Comparison of ENCODE assay signal across 1 cellular context in the genomic region with DNA sequence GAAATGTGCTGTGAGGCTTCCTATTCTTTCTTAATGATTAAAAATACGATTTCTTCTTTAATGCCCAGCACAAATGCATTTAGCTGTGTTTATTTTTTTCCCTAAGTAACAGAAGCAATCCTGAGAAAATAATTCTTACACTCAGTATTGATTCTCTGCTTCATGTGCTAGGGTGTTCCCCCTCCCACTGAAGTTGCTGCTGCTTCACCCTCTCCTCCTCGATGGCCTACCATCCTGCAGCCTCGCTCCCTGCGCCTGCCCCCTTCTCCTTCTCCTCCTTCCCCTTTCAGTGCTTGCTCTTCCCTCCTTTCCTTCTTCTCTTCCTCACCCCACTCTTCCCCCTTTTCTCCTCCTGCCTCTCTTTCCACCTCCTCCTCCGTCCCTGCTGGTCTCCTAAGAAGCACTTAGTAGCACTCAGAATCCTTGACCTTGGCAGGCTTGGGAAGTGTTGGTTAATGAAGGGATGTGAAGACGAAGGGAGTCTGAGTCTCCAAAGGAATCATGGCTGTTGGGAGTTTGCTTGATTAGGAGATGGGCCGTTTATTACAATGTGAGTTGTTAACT.
TF ChIP-seq lines count a peak whose summit lies in the region.

No MANE protein-coding gene starts in this region.

TF ChIP-seq in HEK293, 187 proteins besides CTCF, POLR2A, EP300 and RAD21 (continued from another document):
- TF ChIP-seq, protein P1, sequence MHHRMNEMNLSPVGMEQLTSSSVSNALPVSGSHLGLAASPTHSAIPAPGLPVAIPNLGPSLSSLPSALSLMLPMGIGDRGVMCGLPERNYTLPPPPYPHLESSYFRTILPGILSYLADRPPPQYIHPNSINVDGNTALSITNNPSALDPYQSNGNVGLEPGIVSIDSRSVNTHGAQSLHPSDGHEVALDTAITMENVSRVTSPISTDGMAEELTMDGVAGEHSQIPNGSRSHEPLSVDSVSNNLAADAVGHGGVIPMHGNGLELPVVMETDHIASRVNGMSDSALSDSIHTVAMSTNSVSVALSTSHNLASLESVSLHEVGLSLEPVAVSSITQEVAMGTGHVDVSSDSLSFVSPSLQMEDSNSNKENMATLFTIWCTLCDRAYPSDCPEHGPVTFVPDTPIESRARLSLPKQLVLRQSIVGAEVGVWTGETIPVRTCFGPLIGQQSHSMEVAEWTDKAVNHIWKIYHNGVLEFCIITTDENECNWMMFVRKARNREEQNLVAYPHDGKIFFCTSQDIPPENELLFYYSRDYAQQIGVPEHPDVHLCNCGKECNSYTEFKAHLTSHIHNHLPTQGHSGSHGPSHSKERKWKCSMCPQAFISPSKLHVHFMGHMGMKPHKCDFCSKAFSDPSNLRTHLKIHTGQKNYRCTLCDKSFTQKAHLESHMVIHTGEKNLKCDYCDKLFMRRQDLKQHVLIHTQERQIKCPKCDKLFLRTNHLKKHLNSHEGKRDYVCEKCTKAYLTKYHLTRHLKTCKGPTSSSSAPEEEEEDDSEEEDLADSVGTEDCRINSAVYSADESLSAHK (tag by site-specific recombination; IDR thresholded peaks at IDR 0.05), result no peak
- TF ChIP-seq OSR2 (tag by site-specific recombination; IDR thresholded peaks at IDR 0.05), result peak; percentile 59
- peak; percentile 60; the same call in 1 of the 2 replicates for TF ChIP-seq PRDM1 (tag by site-specific recombination; IDR thresholded peaks at IDR 0.05)
- TF ChIP-seq REPIN1 (tag by site-specific recombination; IDR thresholded peaks at IDR 0.05; ENCODE audit: low read depth), result no peak
- no peak for TF ChIP-seq ZNF677 (tag by site-specific recombination; IDR thresholded peaks at IDR 0.05)
- TF ChIP-seq ZNF600 (tag by site-specific recombination; IDR thresholded peaks at IDR 0.05), result peak; percentile 9
- TF ChIP-seq ZNF341 (tag by site-specific recombination; IDR thresholded peaks at IDR 0.05; ENCODE audit: low read depth), result peak; percentile 67
- TF ChIP-seq ZNF366 (tag by site-specific recombination; conservative IDR thresholded peaks at IDR 0.05), result peak; percentile 91
- TF ChIP-seq WT1 (tag by site-specific recombination; IDR thresholded peaks at IDR 0.05), result peak; percentile 45
- TF ChIP-seq, protein P2, sequence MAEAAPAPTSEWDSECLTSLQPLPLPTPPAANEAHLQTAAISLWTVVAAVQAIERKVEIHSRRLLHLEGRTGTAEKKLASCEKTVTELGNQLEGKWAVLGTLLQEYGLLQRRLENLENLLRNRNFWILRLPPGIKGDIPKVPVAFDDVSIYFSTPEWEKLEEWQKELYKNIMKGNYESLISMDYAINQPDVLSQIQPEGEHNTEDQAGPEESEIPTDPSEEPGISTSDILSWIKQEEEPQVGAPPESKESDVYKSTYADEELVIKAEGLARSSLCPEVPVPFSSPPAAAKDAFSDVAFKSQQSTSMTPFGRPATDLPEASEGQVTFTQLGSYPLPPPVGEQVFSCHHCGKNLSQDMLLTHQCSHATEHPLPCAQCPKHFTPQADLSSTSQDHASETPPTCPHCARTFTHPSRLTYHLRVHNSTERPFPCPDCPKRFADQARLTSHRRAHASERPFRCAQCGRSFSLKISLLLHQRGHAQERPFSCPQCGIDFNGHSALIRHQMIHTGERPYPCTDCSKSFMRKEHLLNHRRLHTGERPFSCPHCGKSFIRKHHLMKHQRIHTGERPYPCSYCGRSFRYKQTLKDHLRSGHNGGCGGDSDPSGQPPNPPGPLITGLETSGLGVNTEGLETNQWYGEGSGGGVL (tag by site-specific recombination; IDR thresholded peaks at IDR 0.05), result peak; percentile 66
- no peak for TF ChIP-seq ZNF830 (tag by site-specific recombination; IDR thresholded peaks at IDR 0.05; ENCODE audit: low read depth)
- TF ChIP-seq, protein P3, sequence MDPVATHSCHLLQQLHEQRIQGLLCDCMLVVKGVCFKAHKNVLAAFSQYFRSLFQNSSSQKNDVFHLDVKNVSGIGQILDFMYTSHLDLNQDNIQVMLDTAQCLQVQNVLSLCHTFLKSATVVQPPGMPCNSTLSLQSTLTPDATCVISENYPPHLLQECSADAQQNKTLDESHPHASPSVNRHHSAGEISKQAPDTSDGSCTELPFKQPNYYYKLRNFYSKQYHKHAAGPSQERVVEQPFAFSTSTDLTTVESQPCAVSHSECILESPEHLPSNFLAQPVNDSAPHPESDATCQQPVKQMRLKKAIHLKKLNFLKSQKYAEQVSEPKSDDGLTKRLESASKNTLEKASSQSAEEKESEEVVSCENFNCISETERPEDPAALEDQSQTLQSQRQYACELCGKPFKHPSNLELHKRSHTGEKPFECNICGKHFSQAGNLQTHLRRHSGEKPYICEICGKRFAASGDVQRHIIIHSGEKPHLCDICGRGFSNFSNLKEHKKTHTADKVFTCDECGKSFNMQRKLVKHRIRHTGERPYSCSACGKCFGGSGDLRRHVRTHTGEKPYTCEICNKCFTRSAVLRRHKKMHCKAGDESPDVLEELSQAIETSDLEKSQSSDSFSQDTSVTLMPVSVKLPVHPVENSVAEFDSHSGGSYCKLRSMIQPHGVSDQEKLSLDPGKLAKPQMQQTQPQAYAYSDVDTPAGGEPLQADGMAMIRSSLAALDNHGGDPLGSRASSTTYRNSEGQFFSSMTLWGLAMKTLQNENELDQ (tag by site-specific recombination; IDR thresholded peaks at IDR 0.05; ENCODE audit: low read depth), result no peak
- no peak for TF ChIP-seq ZNF157 (tag by site-specific recombination; IDR thresholded peaks at IDR 0.05)
- TF ChIP-seq ZNF274 (IDR thresholded peaks at IDR 0.05; ENCODE audit: low read length), result no peak
- TF ChIP-seq ZNF274 (tag by site-specific recombination; IDR thresholded peaks at IDR 0.05; ENCODE audit: borderline replicate concordance), result no peak
- no peak for TF ChIP-seq ZNF48 (tag by site-specific recombination; IDR thresholded peaks at IDR 0.05)
- TF ChIP-seq MZF1 (tag by site-specific recombination; IDR thresholded peaks at IDR 0.05; ENCODE audit: borderline replicate concordance), result no peak
- TF ChIP-seq, protein P4, sequence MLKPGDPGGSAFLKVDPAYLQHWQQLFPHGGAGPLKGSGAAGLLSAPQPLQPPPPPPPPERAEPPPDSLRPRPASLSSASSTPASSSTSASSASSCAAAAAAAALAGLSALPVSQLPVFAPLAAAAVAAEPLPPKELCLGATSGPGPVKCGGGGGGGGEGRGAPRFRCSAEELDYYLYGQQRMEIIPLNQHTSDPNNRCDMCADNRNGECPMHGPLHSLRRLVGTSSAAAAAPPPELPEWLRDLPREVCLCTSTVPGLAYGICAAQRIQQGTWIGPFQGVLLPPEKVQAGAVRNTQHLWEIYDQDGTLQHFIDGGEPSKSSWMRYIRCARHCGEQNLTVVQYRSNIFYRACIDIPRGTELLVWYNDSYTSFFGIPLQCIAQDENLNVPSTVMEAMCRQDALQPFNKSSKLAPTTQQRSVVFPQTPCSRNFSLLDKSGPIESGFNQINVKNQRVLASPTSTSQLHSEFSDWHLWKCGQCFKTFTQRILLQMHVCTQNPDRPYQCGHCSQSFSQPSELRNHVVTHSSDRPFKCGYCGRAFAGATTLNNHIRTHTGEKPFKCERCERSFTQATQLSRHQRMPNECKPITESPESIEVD (tag by site-specific recombination; IDR thresholded peaks at IDR 0.05), result no peak
- no peak for TF ChIP-seq HOXD13 (CRISPR knock-in tag; IDR thresholded peaks at IDR 0.05; ENCODE audit: borderline replicate concordance)
- TF ChIP-seq ZNF629 (tag by site-specific recombination; IDR thresholded peaks at IDR 0.05), result no peak
- TF ChIP-seq SALL2 (tag by site-specific recombination; IDR thresholded peaks at IDR 0.05; ENCODE audit: borderline replicate concordance), result no peak
- no peak for TF ChIP-seq ZNF19 (tag by site-specific recombination; IDR thresholded peaks at IDR 0.05; ENCODE audit: low read depth)
- no peak for TF ChIP-seq ZNF24 (tag by site-specific recombination; IDR thresholded peaks at IDR 0.05)
